Comparison of ENCODE assay signal across 14 cellular contexts in genomic region chr16:30054451-30054850, GRCh38. TPM values are rescaled to one million over a fixed set of nuclear protein-coding genes. Genes with fewer than 3 reads are reported as not detected.
DNase-seq lines count a peak whose midpoint lies in the region; ATAC-seq, FAIRE-seq and TF ChIP-seq lines count a peak whose summit lies in the region.
"Had no signal": no experiment of that assay in that cellular context is flagged by ENCODE, and none has a peak within 500 bp of the region (broad histone marks: within the 10 kb centered on the region; RNA-seq: fewer than 3 reads in every experiment).

No MANE protein-coding gene starts in this region.

- no peak overlapping the region for H2AFZ ChIP-seq in astrocyte (ENCODE audit: low read depth, low read length)

- ATAC-seq in natural killer cell treated with Interleukin-12 subunit alpha and Interleukin-12 subunit beta and Interleukin-15 and Interleukin-18, amount 100 ng/mL, for 72 hours: no peak
- ATAC-seq in HG02588 (IDR thresholded peaks at IDR 0.05; ENCODE audit: unreplicated experiment): no peak
- ATAC-seq: gastroesophageal sphincter had no signal

- H3K4me1 ChIP-seq in astrocyte (ENCODE audit: insufficient read depth, low read length): peaks cover 19% of the 10 kb centered on the region

- H3K4me3 ChIP-seq in HFF-Myc (replicated peaks; ENCODE audit: low read depth, low read length) (peak overlapping the region; percentile 92; the same call in 1 of the 2 replicates), astrocyte (ENCODE audit: insufficient read depth, low read depth, low read length) (peak overlapping the region; percentile 3)

- no peaks in the 10 kb centered on the region for H3K27me3 ChIP-seq in astrocyte (ENCODE audit: insufficient read depth, low read length)
- H3K27me3 ChIP-seq: gastroesophageal sphincter, transverse colon had no signal

- H3K9ac ChIP-seq in astrocyte (ENCODE audit: low read length): no peak overlapping the region

- no peak for FAIRE-seq in astrocyte (lab: Jason Lieb, UNC)
- no peak for FAIRE-seq in frontal cortex (lab: Jason Lieb, UNC)

- peaks cover 3% of the 10 kb centered on the region for H4K20me1 ChIP-seq in astrocyte (ENCODE audit: insufficient read depth, low read length)

- H3K9me3 ChIP-seq in astrocyte (ENCODE audit: insufficient read depth, low read depth, low read length): no peaks in the 10 kb centered on the region
- H3K9me3 ChIP-seq: gastroesophageal sphincter, transverse colon had no signal

- TF ChIP-seq CTCF in HFF-Myc (IDR thresholded peaks at IDR 0.05; ENCODE audit: low read depth, low read length, missing control alignments): no peak
- no peak for TF ChIP-seq CTCF in astrocyte (IDR thresholded peaks at IDR 0.05; ENCODE audit: insufficient read depth, low read depth, low read length)

- H3K27ac Mint-ChIP-seq in astrocyte (ENCODE audit: unreplicated experiment): peak overlapping the region; percentile 80
- no peak overlapping the region for H3K27ac Mint-ChIP-seq in natural killer cell treated with Interleukin-12 subunit alpha and Interleukin-12 subunit beta and Interleukin-15 and Interleukin-18, amount 100 ng/mL, for 72 hours

- peak overlapping the region; percentile 62 for H3K4me3 Mint-ChIP-seq in astrocyte (ENCODE audit: unreplicated experiment)
- H3K4me3 Mint-ChIP-seq in natural killer cell treated with Interleukin-12 subunit alpha and Interleukin-12 subunit beta and Interleukin-15 and Interleukin-18, amount 100 ng/mL, for 72 hours: peak overlapping the region; percentile 32

- no peaks in the 10 kb centered on the region for H3K9me3 Mint-ChIP-seq in astrocyte (ENCODE audit: unreplicated experiment)
- no peaks in the 10 kb centered on the region for H3K9me3 Mint-ChIP-seq in natural killer cell treated with Interleukin-12 subunit alpha and Interleukin-12 subunit beta and Interleukin-15 and Interleukin-18, amount 100 ng/mL, for 72 hours

- H3K27me3 Mint-ChIP-seq in astrocyte (ENCODE audit: low read depth, unreplicated experiment): no peaks in the 10 kb centered on the region
- H3K27me3 Mint-ChIP-seq in natural killer cell treated with Interleukin-12 subunit alpha and Interleukin-12 subunit beta and Interleukin-15 and Interleukin-18, amount 100 ng/mL, for 72 hours: no peaks in the 10 kb centered on the region

- peaks cover 3% of the 10 kb centered on the region for H3K36me3 Mint-ChIP-seq in astrocyte (ENCODE audit: low read depth, unreplicated experiment)
- H3K36me3 Mint-ChIP-seq in natural killer cell treated with Interleukin-12 subunit alpha and Interleukin-12 subunit beta and Interleukin-15 and Interleukin-18, amount 100 ng/mL, for 72 hours: no peaks in the 10 kb centered on the region

- peaks cover 14% of the 10 kb centered on the region for H3K4me1 Mint-ChIP-seq in astrocyte (ENCODE audit: low read depth, unreplicated experiment)
- H3K4me1 Mint-ChIP-seq in natural killer cell treated with Interleukin-12 subunit alpha and Interleukin-12 subunit beta and Interleukin-15 and Interleukin-18, amount 100 ng/mL, for 72 hours (ENCODE audit: low read depth in 2 of 2): peaks cover 13 to 25% of the 10 kb centered on the region in 2 donors

- H3K4me2 ChIP-seq in astrocyte (ENCODE audit: low read length): peak overlapping the region; percentile 100

- H3K36me3 ChIP-seq in astrocyte (ENCODE audit: insufficient read depth, low read length): peaks cover 2% of the 10 kb centered on the region
- H3K36me3 ChIP-seq: gastroesophageal sphincter, transverse colon had no signal

- H3K79me2 ChIP-seq in astrocyte (ENCODE audit: insufficient read depth, low read length): peaks cover 6% of the 10 kb centered on the region

- DNase-seq in NCI-H2171 treated with DMSO at 0.1 percent for 48 hours (lab: John Stamatoyannopoulos, UW): peak; percentile 16
- DNase-seq in NCI-H2171 (lab: John Stamatoyannopoulos, UW): no peak
- no peak for DNase-seq in HFF-Myc (ENCODE audit: extremely low read depth, low read depth)
- DNase-seq in astrocyte (ENCODE audit: low read depth): no peak
- DNase-seq in natural killer cell treated with Interleukin-12 subunit alpha and Interleukin-12 subunit beta and Interleukin-15 and Interleukin-18, amount 100 ng/mL, for 72 hours (ENCODE audit: low spot score): no peak
- no peak for DNase-seq in frontal cortex (ENCODE audit: low spot score in 2 of 2)
- no peak for DNase-seq in hepatic stellate cell (ENCODE audit: low spot score)
- DNase-seq: GOT3, NCI-H446 had no signal

- H3K27ac ChIP-seq in astrocyte (ENCODE audit: low read depth, low read length): no peak overlapping the region
- H3K27ac ChIP-seq: gastroesophageal sphincter had no signal

RNA-seq across cellular contexts. Expression of gene ALDOA, which starts 11.1 kb away (rescaled TPM):
- total RNA-seq in astrocyte: 1,795 and 1,830 TPM in 2 replicates
- 1,000 to 10,000 TPM; 1,789 to 1,983 TPM for total RNA-seq in natural killer cell treated with Interleukin-12 subunit alpha and Interleukin-12 subunit beta and Interleukin-15 and Interleukin-18, amount 100 ng/mL, for 72 hours
- 76.6 TPM for total RNA-seq in frontal cortex

RNA-seq across cellular contexts. Expression of gene PPP4C, which starts 21.3 kb away (rescaled TPM):
- total RNA-seq in astrocyte (140 TPM in 2 replicates), frontal cortex (90.5 TPM)
- total RNA-seq in natural killer cell treated with Interleukin-12 subunit alpha and Interleukin-12 subunit beta and Interleukin-15 and Interleukin-18, amount 100 ng/mL, for 72 hours: 100 to 1,000 TPM; 144 to 148 TPM

RNA-seq across cellular contexts. Expression of gene TLCD3B, which starts 23.4 kb away (rescaled TPM):
- 1.4 and 1.9 TPM in 2 replicates for total RNA-seq in astrocyte
- 1 to 10 TPM; 1.4 to 5.3 TPM for total RNA-seq in natural killer cell treated with Interleukin-12 subunit alpha and Interleukin-12 subunit beta and Interleukin-15 and Interleukin-18, amount 100 ng/mL, for 72 hours
- 10.2 TPM for total RNA-seq in frontal cortex
- total RNA-seq: gastroesophageal sphincter, transverse colon had no signal

RNA-seq across cellular contexts. Expression of gene C16orf92, which starts 31.5 kb away (rescaled TPM):
- total RNA-seq in astrocyte: not detected in 2 replicates
- not detected for total RNA-seq in natural killer cell treated with Interleukin-12 subunit alpha and Interleukin-12 subunit beta and Interleukin-15 and Interleukin-18, amount 100 ng/mL, for 72 hours
- total RNA-seq in frontal cortex: not detected
- total RNA-seq: A172, gastroesophageal sphincter, liver, transverse colon had no signal

RNA-seq across cellular contexts. Expression of gene TBX6, which starts 37.3 kb away (rescaled TPM):
- 0.22 and 0.27 TPM in 2 replicates for total RNA-seq in astrocyte
- total RNA-seq in natural killer cell treated with Interleukin-12 subunit alpha and Interleukin-12 subunit beta and Interleukin-15 and Interleukin-18, amount 100 ng/mL, for 72 hours: under 1 TPM; 0.29 to 0.78 TPM
- 0.41 TPM for total RNA-seq in frontal cortex
- total RNA-seq: A172 had no signal

Comparison
In these comparisons a context has a peak if more than half of its experiments do, and no peak if none do; other contexts are left out.
1. RNA of gene ALDOA, which starts 11.1 kb away (total RNA-seq): 1,789 to 1,983 TPM in natural killer cell treated with Interleukin-12 subunit alpha and Interleukin-12 subunit beta and Interleukin-15 and Interleukin-18, amount 100 ng/mL, for 72 hours and 1,795 to 1,830 TPM in astrocyte; 76.6 TPM in frontal cortex (single experiment); every median in the first group is over 10 times any median in the second.